In the genomic region with DNA sequence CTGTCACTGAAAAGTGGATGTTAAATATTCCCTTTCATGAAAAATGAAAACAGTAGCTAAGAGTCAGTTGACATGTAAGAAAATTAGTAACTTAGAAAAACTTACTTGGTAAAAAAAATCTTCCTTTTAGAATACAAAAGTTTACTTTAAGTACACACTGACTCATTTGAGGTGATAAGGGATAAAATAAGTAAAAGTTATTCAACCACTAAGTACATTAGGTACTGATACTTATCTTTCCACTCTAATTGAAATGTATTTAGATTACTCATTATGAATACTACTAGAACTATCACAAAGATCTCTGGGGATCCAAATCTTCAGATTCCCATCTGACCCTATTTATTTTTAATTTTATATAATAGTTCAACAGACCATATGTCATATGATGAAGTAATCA, we compare ENCODE assay signal across 13 cellular contexts. TPM values are rescaled to one million over a fixed set of nuclear protein-coding genes. Genes with fewer than 3 reads are reported as not detected.
A peak's percentile ranks its signal among the peaks of the same experiment; 100 is the strongest.
DNase-seq lines count a peak whose midpoint lies in the region; TF ChIP-seq lines count a peak whose summit lies in the region.
"Had no signal": no experiment of that assay in that cellular context is flagged by ENCODE, and none has a peak within 500 bp of the region (broad histone marks: within the 10 kb centered on the region; RNA-seq: fewer than 3 reads in every experiment).

No MANE protein-coding gene starts in this region.

- H3K4me1 Mint-ChIP-seq in Calu3 (ENCODE audit: low read depth, unreplicated experiment) = no peaks in the 10 kb centered on the region

- no peak overlapping the region for H3K9ac ChIP-seq in parathyroid adenoma

- H3K4me3 ChIP-seq in HEK293 (ENCODE audit: low read depth, low read length) (no peak overlapping the region), parathyroid adenoma (ENCODE audit: low read depth, low read length) (peak overlapping the region; percentile 11), MG63 (no peak overlapping the region)
- H3K4me3 ChIP-seq: A549 had no signal

- no peaks in the 10 kb centered on the region for H3K27me3 Mint-ChIP-seq in Calu3 (ENCODE audit: unreplicated experiment)
- H3K27me3 Mint-ChIP-seq: CD4-positive, alpha-beta memory T cell had no signal

- H3K79me2 ChIP-seq in parathyroid adenoma = no peaks in the 10 kb centered on the region

- no peak overlapping the region for H3K27ac Mint-ChIP-seq in Calu3 (ENCODE audit: unreplicated experiment)
- H3K27ac Mint-ChIP-seq: CD4-positive, alpha-beta memory T cell had no signal

- peaks cover 30 to 52% of the 10 kb centered on the region in 2 experiments for H3K36me3 ChIP-seq in HEK293 (ENCODE audit: control insufficient read depth in 2 of 2, insufficient read depth in 1 of 2, low read length in 2 of 2)
- H3K36me3 ChIP-seq in parathyroid adenoma (ENCODE audit: control insufficient read depth, insufficient read depth, low read length) = no peaks in the 10 kb centered on the region
- H3K36me3 ChIP-seq in MG63 = no peaks in the 10 kb centered on the region; the same call in 1 of the 2 replicates
- H3K36me3 ChIP-seq: BE2C had no signal

- H3K27me3 ChIP-seq in parathyroid adenoma (ENCODE audit: control insufficient read depth, insufficient read depth, low read length) (no peaks in the 10 kb centered on the region), MG63 (no peaks in the 10 kb centered on the region)
- H3K27me3 ChIP-seq: BE2C had no signal

- H3K4me3 Mint-ChIP-seq in Calu3 (ENCODE audit: low read depth, unreplicated experiment) = no peak overlapping the region
- H3K4me3 Mint-ChIP-seq: CD4-positive, alpha-beta memory T cell had no signal

- no peaks in the 10 kb centered on the region for H3K36me3 Mint-ChIP-seq in Calu3 (ENCODE audit: insufficient read depth, unreplicated experiment)

- intact Hi-C loops in Calu3 (cut with micrococcal nuclease; ENCODE audit: unreplicated experiment) = no loop called here

- TF ChIP-seq CTCF in HEK293 (tag by site-specific recombination; IDR thresholded peaks at IDR 0.05) (no peak), parathyroid adenoma (IDR thresholded peaks at IDR 0.05) (no peak), Calu3 (IDR thresholded peaks at IDR 0.05; ENCODE audit: unreplicated experiment) (no peak)

- no peak overlapping the region for H3K27ac ChIP-seq in HEK293 (ENCODE audit: extremely low read depth, low read depth, low read length)
- no peak overlapping the region for H3K27ac ChIP-seq in parathyroid adenoma
- H3K27ac ChIP-seq: A549 had no signal

- DNase-seq in Caki2 (ENCODE audit: low read depth) (peak; percentile 5), amniotic epithelial cell (ENCODE audit: low read depth) (peak; percentile 49), Calu3 (no peak), MG63 (no peak)
- no peak for DNase-seq in effector CD4-positive, alpha-beta T cell
- DNase-seq: BE2C; CD4-positive, alpha-beta memory T cell; DND-41 had no signal

- H3K9me3 Mint-ChIP-seq in Calu3 (ENCODE audit: low read depth, unreplicated experiment) = no peaks in the 10 kb centered on the region
- H3K9me3 Mint-ChIP-seq: CD4-positive, alpha-beta memory T cell had no signal

- H2AFZ ChIP-seq in parathyroid adenoma = no peak overlapping the region

- in situ Hi-C loops in Caki2 (cut with HindIII; ENCODE audit: low pct_unique_long_range_greater_than_20kb, low sequenced_read_pairs) = no loop called here

- CTCF ChIA-PET in HEK293 (lab: Yijun Ruan, JAX) (no interaction called here), Calu3 (lab: Charles Lee) (no interaction called here)

- H3K9me3 ChIP-seq in HEK293 (ENCODE audit: control insufficient read depth, insufficient read depth, low read depth, low read length) = no peaks in the 10 kb centered on the region
- H3K9me3 ChIP-seq in parathyroid adenoma (ENCODE audit: control insufficient read depth, low read length) = no peaks in the 10 kb centered on the region
- H3K9me3 ChIP-seq in MG63 = no peaks in the 10 kb centered on the region
- H3K9me3 ChIP-seq: A549, BE2C had no signal

- POLR2A ChIA-PET in HEK293 (lab: Yijun Ruan, JAX) = no interaction called here

- H3K4me2 ChIP-seq in parathyroid adenoma (ENCODE audit: low read length) = peak overlapping the region; percentile 63
- H3K4me2 ChIP-seq: A549 had no signal

- no peaks in the 10 kb centered on the region for H3K4me1 ChIP-seq in HEK293 (ENCODE audit: control insufficient read depth, insufficient read depth, low read length)
- no peaks in the 10 kb centered on the region for H3K4me1 ChIP-seq in parathyroid adenoma
- H3K4me1 ChIP-seq: A549, BE2C had no signal

- no TSS peak for BruUV-seq in Calu3 (replicated peaks; lab: Mats Ljungman, UMichigan)

TF ChIP-seq in HEK293, 187 proteins besides CTCF, POLR2A, EP300 and RAD21:
- TF ChIP-seq PRDM1 (tag by site-specific recombination; IDR thresholded peaks at IDR 0.05) (peak; percentile 64), ZNF223 (tag by site-specific recombination; IDR thresholded peaks at IDR 0.05) (no peak)
TF ChIP-seq in HEK293: peak in this region for 1.

RNA-seq across cellular contexts. Expression of a gene that starts 12.2 kb away (rescaled TPM):
- not detected in 2 replicates for total RNA-seq in Caki2 (2014; rRNA removed; shearing (Covaris generic); ENCODE audit: low replicate concordance)
- total RNA-seq in Calu3 (2022) = 0.12 TPM in 1 of 2 replicates, not detected in the other
- total RNA-seq in MG63 (2014; rRNA removed; shearing (Covaris generic); ENCODE audit: low replicate concordance) = not detected in 2 replicates
- total RNA-seq: H4, HT1080 had no signal

RNA-seq across cellular contexts. Expression of a gene that starts 29.7 kb away (rescaled TPM):
- total RNA-seq in Caki2 (2014; rRNA removed; shearing (Covaris generic); ENCODE audit: low replicate concordance) = 29.0 and 36.4 TPM in 2 replicates
- total RNA-seq in Calu3 (2022) = 45.5 and 49.2 TPM in 2 replicates
- total RNA-seq in MG63 (2014; rRNA removed; shearing (Covaris generic); ENCODE audit: low replicate concordance) = 41.4 and 48.8 TPM in 2 replicates

Comparison
In these comparisons a context has a peak if more than half of its experiments do, and no peak if none do; other contexts are left out.
1. DNase-seq: peak in Caki2 (single experiment) and amniotic epithelial cell (single experiment); none in effector CD4-positive, alpha-beta T cell (single experiment), Calu3 (single experiment) and MG63 (single experiment).